In genomic region chr6:30481213-30481964, GRCh38 we compare ENCODE assay signal across 10 cellular contexts. TPM values are rescaled to one million over a fixed set of nuclear protein-coding genes. Genes with fewer than 3 reads are reported as not detected.
A peak's percentile ranks its signal among the peaks of the same experiment; 100 is the strongest.
DNase-seq lines count a peak whose midpoint lies in the region; ATAC-seq and TF ChIP-seq lines count a peak whose summit lies in the region.
"Had no signal": no experiment of that assay in that cellular context is flagged by ENCODE, and none has a peak within 500 bp of the region (broad histone marks: within the 10 kb centered on the region; RNA-seq: fewer than 3 reads in every experiment).

No MANE protein-coding gene starts in this region.

- intact Hi-C loops in activated CD8-positive, alpha-beta T cell treated with anti-CD3 and anti-CD28 coated beads for 36 hours (cut with micrococcal nuclease): no loop called here
- intact Hi-C loops in Panc1 (cut with micrococcal nuclease; ENCODE audit: unreplicated experiment) (loop anchor here (5.0 kb wide), 1 partner anchor 116 kb away; no protein-coding TSS in a partner anchor), Right ventricle myocardium superior (cut with DNase I) (loop anchor here (5.0 kb wide), 2 partner anchors 61 to 116 kb away; no protein-coding TSS in a partner anchor)

- H3K4me3 Mint-ChIP-seq in activated CD8-positive, alpha-beta T cell treated with anti-CD3 and anti-CD28 coated beads for 36 hours: peak overlapping the region; percentile 34
- H3K4me3 Mint-ChIP-seq in activated CD8-positive, alpha-beta T cell treated with anti-CD3 and anti-CD28 coated beads, Interleukin-2, amount 10 ng/mL, durations not matched to agents 7 days and 5 days: no peak overlapping the region
- H3K4me3 Mint-ChIP-seq in endothelial cell (ENCODE audit: unreplicated experiment): peak overlapping the region; percentile 18
- H3K4me3 Mint-ChIP-seq: memory B cell had no signal

- H3K4me1 Mint-ChIP-seq in activated CD8-positive, alpha-beta T cell treated with anti-CD3 and anti-CD28 coated beads for 36 hours (ENCODE audit: low read depth): peaks cover 25% of the 10 kb centered on the region
- H3K4me1 Mint-ChIP-seq in activated CD8-positive, alpha-beta T cell treated with anti-CD3 and anti-CD28 coated beads, Interleukin-2, amount 10 ng/mL, durations not matched to agents 7 days and 5 days (ENCODE audit: low read depth): peaks cover 21% of the 10 kb centered on the region
- peaks cover 24% of the 10 kb centered on the region for H3K4me1 Mint-ChIP-seq in endothelial cell (ENCODE audit: unreplicated experiment)

- no peak overlapping the region for H3K27ac ChIP-seq in Panc1 (ENCODE audit: low read length)
- H3K27ac ChIP-seq: gastroesophageal sphincter had no signal

- H3K4me1 ChIP-seq in Panc1 (ENCODE audit: control insufficient read depth, insufficient read depth, low read length) (peaks cover 9% of the 10 kb centered on the region), skeletal muscle satellite cell (ENCODE audit: control insufficient read depth, insufficient read depth, low read length) (peaks cover 5% of the 10 kb centered on the region)

- H3K9me3 Mint-ChIP-seq in activated CD8-positive, alpha-beta T cell treated with anti-CD3 and anti-CD28 coated beads for 36 hours: no peaks in the 10 kb centered on the region
- H3K9me3 Mint-ChIP-seq in activated CD8-positive, alpha-beta T cell treated with anti-CD3 and anti-CD28 coated beads, Interleukin-2, amount 10 ng/mL, durations not matched to agents 7 days and 5 days (ENCODE audit: insufficient read depth): peaks cover 7% of the 10 kb centered on the region
- H3K9me3 Mint-ChIP-seq in endothelial cell (ENCODE audit: unreplicated experiment): no peaks in the 10 kb centered on the region
- H3K9me3 Mint-ChIP-seq: memory B cell had no signal

- H3K36me3 ChIP-seq in Panc1 (ENCODE audit: control insufficient read depth, insufficient read depth, low read length): no peaks in the 10 kb centered on the region
- H3K36me3 ChIP-seq in skeletal muscle satellite cell (ENCODE audit: insufficient read depth, low read length): no peaks in the 10 kb centered on the region
- H3K36me3 ChIP-seq: gastroesophageal sphincter had no signal

- peak; percentile 16 for ATAC-seq in activated CD8-positive, alpha-beta T cell treated with anti-CD3 and anti-CD28 coated beads for 36 hours
- no peak for ATAC-seq in activated CD8-positive, alpha-beta T cell treated with anti-CD3 and anti-CD28 coated beads, Interleukin-2, amount 10 ng/mL, durations not matched to agents 7 days and 5 days
- peak; percentile 57 for ATAC-seq in Panc1
- ATAC-seq in GM19467 (IDR thresholded peaks at IDR 0.05; ENCODE audit: unreplicated experiment): no peak
- ATAC-seq in GM18517 (IDR thresholded peaks at IDR 0.05; ENCODE audit: unreplicated experiment): no peak
- ATAC-seq in Right ventricle myocardium superior (ENCODE audit: poor library complexity): no peak

- no TSS peak for BruUV-seq in Panc1 (replicated peaks; lab: Mats Ljungman, UMichigan)

- no peaks in the 10 kb centered on the region for H3K36me3 Mint-ChIP-seq in activated CD8-positive, alpha-beta T cell treated with anti-CD3 and anti-CD28 coated beads for 36 hours (ENCODE audit: low read depth)
- H3K36me3 Mint-ChIP-seq in activated CD8-positive, alpha-beta T cell treated with anti-CD3 and anti-CD28 coated beads, Interleukin-2, amount 10 ng/mL, durations not matched to agents 7 days and 5 days (ENCODE audit: low read depth): peaks cover 5% of the 10 kb centered on the region
- no peaks in the 10 kb centered on the region for H3K36me3 Mint-ChIP-seq in endothelial cell (ENCODE audit: low read depth, unreplicated experiment)
- H3K36me3 Mint-ChIP-seq: memory B cell had no signal

- in situ Hi-C loops in Panc1 (cut with HindIII; ENCODE audit: low pct_unique_long_range_greater_than_20kb, low sequenced_read_pairs): no loop called here

- H3K4me2 ChIP-seq in skeletal muscle satellite cell (ENCODE audit: low read length): peak overlapping the region; percentile 58

- H3K27ac Mint-ChIP-seq in activated CD8-positive, alpha-beta T cell treated with anti-CD3 and anti-CD28 coated beads for 36 hours: no peak overlapping the region
- no peak overlapping the region for H3K27ac Mint-ChIP-seq in activated CD8-positive, alpha-beta T cell treated with anti-CD3 and anti-CD28 coated beads, Interleukin-2, amount 10 ng/mL, durations not matched to agents 7 days and 5 days
- H3K27ac Mint-ChIP-seq in endothelial cell (ENCODE audit: unreplicated experiment): no peak overlapping the region
- H3K27ac Mint-ChIP-seq: memory B cell had no signal

- peak overlapping the region; percentile 16 to 46 for H3K4me3 ChIP-seq in Panc1 (ENCODE audit: low read depth in 2 of 2, low read length in 2 of 2)
- H3K4me3 ChIP-seq in skeletal muscle satellite cell (ENCODE audit: low read length): peak overlapping the region; percentile 33

- CTCF ChIA-PET in activated CD8-positive, alpha-beta T cell treated with anti-CD3 and anti-CD28 coated beads for 36 hours (lab: Charles Lee): interaction anchor here (0.9 to 9.9 kb wide), 22 partner anchors 11 to 612 kb away, joined by 3 to 515 read pairs (median 5); partner anchors contain the start of genes DHX16 and VARS2
- CTCF ChIA-PET in activated CD8-positive, alpha-beta T cell treated with anti-CD3 and anti-CD28 coated beads, Interleukin-2, amount 10 ng/mL, durations not matched to agents 7 days and 5 days (lab: Charles Lee): interaction anchor here (1.0 to 10.3 kb wide), 28 partner anchors 10 to 610 kb away, joined by 3 to 464 read pairs (median 5); partner anchors contain the start of genes ABCF1, GNL1 and PRR3
- CTCF ChIA-PET in Panc1 (lab: Charles Lee): interaction anchor here (0.6 to 1.9 kb wide), 7 partner anchors 14 to 160 kb away, joined by 4 to 17 read pairs (median 7); no protein-coding TSS in a partner anchor

- H3K9me3 ChIP-seq in Panc1 (ENCODE audit: control insufficient read depth, insufficient read depth, low read depth, low read length): no peaks in the 10 kb centered on the region
- H3K9me3 ChIP-seq in skeletal muscle satellite cell (replicated peaks; ENCODE audit: low read length): no peaks in the 10 kb centered on the region
- H3K9me3 ChIP-seq: gastroesophageal sphincter had no signal

- DNase-seq in activated CD8-positive, alpha-beta T cell treated with anti-CD3 and anti-CD28 coated beads for 36 hours: no peak
- DNase-seq in activated CD8-positive, alpha-beta T cell treated with anti-CD3 and anti-CD28 coated beads, Interleukin-2, amount 10 ng/mL, durations not matched to agents 7 days and 5 days: no peak
- DNase-seq in Panc1 (ENCODE audit: low read depth, low spot score): no peak
- DNase-seq in endothelial cell (ENCODE audit: low spot score): no peak
- no peak for DNase-seq in Right ventricle myocardium superior

- H3K27me3 ChIP-seq in Panc1 (ENCODE audit: control insufficient read depth, insufficient read depth, low read length): peaks cover 26% of the 10 kb centered on the region
- H3K27me3 ChIP-seq in skeletal muscle satellite cell (ENCODE audit: control insufficient read depth, insufficient read depth, low read length): peaks cover 56% of the 10 kb centered on the region

- H3K9ac ChIP-seq in skeletal muscle satellite cell (ENCODE audit: low read depth, low read length): no peak overlapping the region

- TF ChIP-seq CTCF in activated CD8-positive, alpha-beta T cell treated with anti-CD3 and anti-CD28 coated beads for 36 hours (IDR thresholded peaks at IDR 0.05): no peak
- TF ChIP-seq CTCF in Panc1 (IDR thresholded peaks at IDR 0.05): no peak
- no peak for TF ChIP-seq CTCF in endothelial cell (IDR thresholded peaks at IDR 0.05; ENCODE audit: unreplicated experiment)

- H3K27me3 Mint-ChIP-seq in activated CD8-positive, alpha-beta T cell treated with anti-CD3 and anti-CD28 coated beads for 36 hours: peaks cover 57% of the 10 kb centered on the region
- H3K27me3 Mint-ChIP-seq in activated CD8-positive, alpha-beta T cell treated with anti-CD3 and anti-CD28 coated beads, Interleukin-2, amount 10 ng/mL, durations not matched to agents 7 days and 5 days (ENCODE audit: low read depth): peaks cover 60% of the 10 kb centered on the region
- H3K27me3 Mint-ChIP-seq in endothelial cell (ENCODE audit: unreplicated experiment): peaks cover 7% of the 10 kb centered on the region

- POLR2A ChIA-PET in activated CD8-positive, alpha-beta T cell treated with anti-CD3 and anti-CD28 coated beads for 36 hours (lab: Charles Lee): interaction anchor here (0.6 to 1.4 kb wide), 5 partner anchors 10 to 134 kb away, joined by 3 to 6 read pairs (median 3); no protein-coding TSS in a partner anchor
- POLR2A ChIA-PET in activated CD8-positive, alpha-beta T cell treated with anti-CD3 and anti-CD28 coated beads, Interleukin-2, amount 10 ng/mL, durations not matched to agents 7 days and 5 days (lab: Charles Lee): interaction anchor here (0.9 to 1.4 kb wide), 3 partner anchors 9 to 191 kb away, joined by 3 to 6 read pairs (median 4); partner anchors contain the start of gene DHX16
- POLR2A ChIA-PET in Panc1 (lab: Charles Lee): no interaction called here

RNA-seq across cellular contexts. Expression of gene HLA-E, which starts 7.9 kb away (rescaled TPM):
- total RNA-seq in activated CD8-positive, alpha-beta T cell treated with anti-CD3 and anti-CD28 coated beads for 36 hours: 100 to 1,000 TPM; 493 to 499 TPM
- total RNA-seq in activated CD8-positive, alpha-beta T cell treated with anti-CD3 and anti-CD28 coated beads, Interleukin-2, amount 10 ng/mL, durations not matched to agents 7 days and 5 days: 100 to 1,000 TPM; 523 to 536 TPM
- total RNA-seq in Panc1 (2021; ENCODE audit: unreplicated experiment) (132 TPM), endothelial cell (ENCODE audit: unreplicated experiment) (274 TPM), Right ventricle myocardium superior (145 TPM)
- polyA plus RNA-seq in Panc1 (2012; ENCODE audit: insufficient read length): 140 TPM
- total RNA-seq in skeletal muscle satellite cell (2012; rRNA removed): 110 and 115 TPM in 2 replicates

Comparison
In these comparisons a context has a peak if more than half of its experiments do, and no peak if none do; other contexts are left out.
1. ATAC-seq: peak in activated CD8-positive, alpha-beta T cell treated with anti-CD3 and anti-CD28 coated beads for 36 hours (single experiment) and Panc1 (single experiment); none in activated CD8-positive, alpha-beta T cell treated with anti-CD3 and anti-CD28 coated beads, Interleukin-2, amount 10 ng/mL, durations not matched to agents 7 days and 5 days (single experiment), GM19467 (single experiment), GM18517 (single experiment) and Right ventricle myocardium superior (single experiment).